In genomic region chr15:71532994-71533393, GRCh38 we compare ENCODE assay signal across 8 cellular contexts.
A peak's percentile ranks its signal among the peaks of the same experiment; 100 is the strongest.
DNase-seq lines count a peak whose midpoint lies in the region; ATAC-seq and TF ChIP-seq lines count a peak whose summit lies in the region.

No MANE protein-coding gene starts in this region.

- H3K9ac ChIP-seq in GM23248 (no peak overlapping the region), PC-3 (ENCODE audit: low read length) (no peak overlapping the region)

- H3K4me1 ChIP-seq in GM23248 (ENCODE audit: insufficient read depth) (no peaks in the 10 kb centered on the region), PC-3 (ENCODE audit: insufficient read depth, low read length) (peaks cover 13% of the 10 kb centered on the region), vagina (no peaks in the 10 kb centered on the region), spleen (peaks cover 0 to 6% (median 0%) of the 10 kb centered on the region in 6 donors)

- POLR2A ChIA-PET in PC-3 (lab: Charles Lee; ENCODE audit: unreplicated experiment), result no interaction called here

- CTCF ChIA-PET in PC-3 (lab: Charles Lee), result interaction anchor here (0.5 to 0.6 kb wide), 3 partner anchors 17 to 559 kb away, joined by 3 to 11 read pairs (median 4); no protein-coding TSS in a partner anchor

- H3K9me3 ChIP-seq in GM23248 (ENCODE audit: low read depth) (no peaks in the 10 kb centered on the region), PC-3 (ENCODE audit: low read length) (no peaks in the 10 kb centered on the region), vagina (no peaks in the 10 kb centered on the region), spleen (peaks cover 0 to 16% (median 7%) of the 10 kb centered on the region in 8 donors)

- H4K20me1 ChIP-seq in GM23248 (ENCODE audit: insufficient read depth) (no peaks in the 10 kb centered on the region), PC-3 (ENCODE audit: low read length) (no peaks in the 10 kb centered on the region)

- H3K27ac ChIP-seq in GM23248 (no peak overlapping the region), PC-3 (ENCODE audit: low read length) (no peak overlapping the region), vagina (no peak overlapping the region), spleen (no peak overlapping the region), caudate nucleus (ENCODE audit: low read depth, low read length) (no peak overlapping the region)

- in situ Hi-C loops in GM23248 (cut with MboI), result no loop called here

- H3K79me2 ChIP-seq in GM23248 (ENCODE audit: insufficient read depth) (no peaks in the 10 kb centered on the region), PC-3 (ENCODE audit: low read length) (no peaks in the 10 kb centered on the region)

- TF ChIP-seq CTCF in PC-3 (conservative IDR thresholded peaks at IDR 0.05; ENCODE audit: low read depth, low read length) (peak; percentile 91), fibroblast of pulmonary artery (IDR thresholded peaks at IDR 0.05; ENCODE audit: low read length, missing control alignments) (peak; percentile 69), vagina (IDR thresholded peaks at IDR 0.05) (peak in 2 of 3 experiments; percentile 27 to 40), spleen (IDR thresholded peaks at IDR 0.05 in 8 of 11, conservative IDR thresholded peaks at IDR 0.05 in 3 of 11) (peak in 2 of 11 experiments; percentile 13 to 31)

- peaks cover 3% of the 10 kb centered on the region; the same call in 1 of the 2 replicates for H3K36me3 ChIP-seq in GM23248 (ENCODE audit: low read depth)
- H3K36me3 ChIP-seq in PC-3 (ENCODE audit: low read depth, low read length), result no peaks in the 10 kb centered on the region
- no peaks in the 10 kb centered on the region for H3K36me3 ChIP-seq in vagina
- H3K36me3 ChIP-seq in spleen, result no peaks in the 10 kb centered on the region

- BruUV-seq in PC-3 (replicated peaks; lab: Mats Ljungman, UMichigan), result no TSS peak

- WGBS in GM23248 (ENCODE audit: low coverage in 1 of 2, low lambda C conversion rate in 2 of 2, missing lambda C conversion rate in 2 of 2), 2 experiments, result 63 to 67% methylated on average over 6 of the region's 6 CpGs
- 81 to 93% (median 90%) methylated on average over 6 of the region's 6 CpGs for WGBS in spleen, 5 donors

- H2AFZ ChIP-seq in GM23248 (no peak overlapping the region), PC-3 (ENCODE audit: low read length) (no peak overlapping the region)

- DNase-seq in AG08396 (ENCODE audit: low spot score) (peak; percentile 22), GM23248 (peak; percentile 45), PC-3 (peak; percentile 82), fibroblast of pulmonary artery (ENCODE audit: low read depth) (peak; percentile 47), vagina (ENCODE audit: extremely low spot score in 2 of 2) (no peak), spleen (no peak), caudate nucleus (lab: John Stamatoyannopoulos, UW) (no peak)

- H3K27me3 ChIP-seq in GM23248 (replicated peaks; ENCODE audit: insufficient read depth) (no peaks in the 10 kb centered on the region), PC-3 (ENCODE audit: low read length) (no peaks in the 10 kb centered on the region), vagina (no peaks in the 10 kb centered on the region), spleen (replicated peaks in 1 of 7) (peaks cover 0 to 19% (median 0%) of the 10 kb centered on the region in 7 donors)

- no peaks in the 10 kb centered on the region for H3K9me2 ChIP-seq in GM23248 (ENCODE audit: insufficient read depth)
- H3K9me2 ChIP-seq in PC-3 (replicated peaks; ENCODE audit: low read length), result no peaks in the 10 kb centered on the region

- H3F3A ChIP-seq in GM23248 (ENCODE audit: insufficient read depth), result no peaks in the 10 kb centered on the region
- H3F3A ChIP-seq in PC-3 (ENCODE audit: low read length, unreplicated experiment), result no peaks in the 10 kb centered on the region

- no peak overlapping the region for H3K4me2 ChIP-seq in GM23248 (ENCODE audit: unreplicated experiment)
- H3K4me2 ChIP-seq in PC-3 (ENCODE audit: low read length), result peak overlapping the region; percentile 27

- peak; percentile 60 for ATAC-seq in PC-3
- no peak for ATAC-seq in GM18505 (IDR thresholded peaks at IDR 0.05; ENCODE audit: unreplicated experiment)

- TF ChIP-seq POLR2A in vagina (IDR thresholded peaks at IDR 0.05) (no peak), spleen (IDR thresholded peaks at IDR 0.05) (no peak), GM18505 (IDR thresholded peaks at IDR 0.05; ENCODE audit: borderline replicate concordance, extremely low read depth, insufficient read depth, insufficient read length) (no peak)

- intact Hi-C loops in PC-3 (cut with micrococcal nuclease), result loop anchor here (5.0 kb wide), 2 partner anchors 86 to 209 kb away; no protein-coding TSS in a partner anchor
- intact Hi-C loops in vagina (cut with DNase I), result no loop called here
- intact Hi-C loops in spleen (cut with DNase I; ENCODE audit: low total_unique reads), result no loop called here

- H3K4me3 ChIP-seq in GM23248 (no peak overlapping the region), PC-3 (ENCODE audit: low read length) (no peak overlapping the region), fibroblast of pulmonary artery (replicated peaks; ENCODE audit: low read depth, low read length) (no peak overlapping the region), vagina (no peak overlapping the region), spleen (no peak overlapping the region)

Comparison
In these comparisons a context has a peak if more than half of its experiments do, and no peak if none do; other contexts are left out.
1. DNase-seq: peak in AG08396 (single experiment), GM23248 (single experiment), PC-3 (single experiment) and fibroblast of pulmonary artery (single experiment); none in vagina (0 of 2), spleen (single experiment) and caudate nucleus (0 of 61).